Comparison of ENCODE assay signal across 8 cellular contexts in the genomic region with DNA sequence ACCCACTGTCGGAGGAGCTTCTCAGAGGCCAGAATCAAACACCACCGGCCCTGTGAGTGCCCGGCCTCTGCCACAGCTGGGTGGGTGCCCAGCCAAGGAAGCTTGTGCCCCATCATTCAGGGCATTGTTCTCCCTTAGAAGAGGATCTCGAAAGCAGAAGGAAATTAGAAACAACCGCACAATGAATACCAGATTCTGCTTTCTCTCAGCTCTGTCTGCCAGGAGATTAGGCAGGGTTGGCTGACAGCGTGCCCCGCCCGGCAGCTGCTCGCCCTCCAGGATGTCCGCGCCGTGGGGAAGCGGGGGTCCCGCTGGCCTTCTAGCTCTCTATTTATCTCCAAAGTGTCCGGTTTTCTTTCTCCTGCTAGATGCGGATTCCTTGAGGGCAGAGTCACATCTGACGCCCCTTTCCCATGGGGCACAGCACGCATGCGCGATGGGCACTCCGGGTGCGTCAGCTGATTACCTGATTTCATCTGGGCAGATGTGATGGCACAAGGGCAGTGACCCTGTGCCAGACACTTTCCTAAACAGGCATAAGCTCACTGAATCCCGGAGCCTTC. TPM values are rescaled to one million over a fixed set of nuclear protein-coding genes. Genes with fewer than 3 reads are reported as not detected.
DNase-seq lines count a peak whose midpoint lies in the region; ATAC-seq and TF ChIP-seq lines count a peak whose summit lies in the region.

No MANE protein-coding gene starts in this region.

- intact Hi-C loops in natural killer cell (cut with micrococcal nuclease), result no loop called here
- intact Hi-C loops in testis (cut with DNase I; ENCODE audit: low total_unique reads), result no loop called here

- H3K27ac Mint-ChIP-seq in natural killer cell, result peak overlapping the region in 1 of 2 donors; percentile 51

- H3K27me3 Mint-ChIP-seq in natural killer cell (ENCODE audit: low read depth in 2 of 2), result peaks cover 17 to 22% of the 10 kb centered on the region in 2 donors

- TF ChIP-seq POLR2A in testis (IDR thresholded peaks at IDR 0.05), result no peak

- DNase-seq in GM03348 (ENCODE audit: low spot score), result peak; percentile 94
- peak; percentile 66 for DNase-seq in NCI-H345 (lab: John Stamatoyannopoulos, UW)
- peak; percentile 11 for DNase-seq in activated T-cell treated with anti-CD3 and anti-CD28 coated beads for 1 hour (ENCODE audit: low read depth)
- peak; percentile 89 for DNase-seq in fibroblast of gingiva (ENCODE audit: low read depth)
- DNase-seq in natural killer cell, result no peak
- peak; percentile 48 for DNase-seq in testis
- DNase-seq in HPDE6-E6E7 (ENCODE audit: extremely low spot score), result no peak
- DNase-seq in kidney glomerular epithelial cell (lab: John Stamatoyannopoulos, UW), result no peak

- peak in 2 of 3 donors; percentile 62 to 70 for ATAC-seq in natural killer cell

- H3K9me3 ChIP-seq in testis, result no peaks in the 10 kb centered on the region

- WGBS in testis, 2 donors, result 18 to 33% methylated on average over 18 to 23 of the region's 23 CpGs

- H3K4me3 Mint-ChIP-seq in natural killer cell, result peak overlapping the region; percentile 82

- no peaks in the 10 kb centered on the region for H3K9me3 Mint-ChIP-seq in natural killer cell

- H3K4me1 ChIP-seq in testis, result peaks cover 36% of the 10 kb centered on the region

- peak overlapping the region; percentile 40 to 80 for H3K27ac ChIP-seq in testis

- TF ChIP-seq CTCF in natural killer cell (IDR thresholded peaks at IDR 0.05), result no peak
- TF ChIP-seq CTCF in testis (IDR thresholded peaks at IDR 0.05), result no peak

- peak overlapping the region; percentile 27 to 43 for H3K4me3 ChIP-seq in testis

- no peaks in the 10 kb centered on the region for H3K36me3 Mint-ChIP-seq in natural killer cell

- peaks cover 14 to 16% of the 10 kb centered on the region in 2 donors for H3K4me1 Mint-ChIP-seq in natural killer cell

- no peaks in the 10 kb centered on the region for H3K27me3 ChIP-seq in testis

- H3K36me3 ChIP-seq in testis (ENCODE audit: low read depth, missing control alignments), result no peaks in the 10 kb centered on the region

RNA-seq across cellular contexts. Expression of a gene that starts 25.5 kb away (rescaled TPM):
- total RNA-seq in natural killer cell (not detected), testis (not detected)
- not detected for polyA plus RNA-seq in testis (ENCODE audit: insufficient read depth, low read depth, low replicate concordance)

Comparison
In these comparisons a context has a peak if more than half of its experiments do, and no peak if none do; other contexts are left out.
1. DNase-seq: peak in GM03348 (single experiment), NCI-H345 (single experiment), activated T-cell treated with anti-CD3 and anti-CD28 coated beads for 1 hour (single experiment), fibroblast of gingiva (single experiment) and testis (single experiment); none in natural killer cell (single experiment), HPDE6-E6E7 (single experiment) and kidney glomerular epithelial cell (single experiment).